Comparison of ENCODE assay signal across 14 cellular contexts in the genomic region with DNA sequence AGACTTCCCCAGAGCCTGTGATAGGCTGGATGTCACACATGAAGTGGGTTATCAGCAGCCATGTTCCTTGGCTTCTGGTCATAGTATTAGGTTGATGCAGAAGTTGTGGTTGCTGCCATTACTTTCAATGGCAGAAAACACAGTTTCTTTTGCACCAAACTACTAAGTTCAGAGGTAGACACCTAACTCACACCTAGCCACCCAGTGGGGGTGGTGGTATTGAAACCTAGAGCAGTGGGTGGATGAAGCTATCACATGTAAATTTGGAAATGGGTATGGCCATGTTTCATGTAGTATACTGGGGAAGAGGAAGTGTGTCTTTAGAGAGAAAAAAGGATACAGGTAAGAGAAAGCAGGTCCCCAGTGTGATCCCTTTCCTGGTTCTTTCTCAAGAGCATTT.
DNase-seq lines count a peak whose midpoint lies in the region; ATAC-seq and TF ChIP-seq lines count a peak whose summit lies in the region.
"Had no signal": no experiment of that assay in that cellular context is flagged by ENCODE, and none has a peak within 500 bp of the region (broad histone marks: within the 10 kb centered on the region; RNA-seq: fewer than 3 reads in every experiment).

No MANE protein-coding gene starts in this region.

- in situ Hi-C loops in ACHN (cut with HindIII; ENCODE audit: low pct_ligation_motif_present, low pct_unique_long_range_greater_than_20kb, low sequenced_read_pairs): no loop called here

- no peak for TF ChIP-seq CTCF in GM12864 (IDR thresholded peaks at IDR 0.05; ENCODE audit: low read depth, low read length, missing control alignments)

- ATAC-seq in GM19324 (IDR thresholded peaks at IDR 0.05; ENCODE audit: low FRiP score, unreplicated experiment) (peak; percentile 77), HG02571 (IDR thresholded peaks at IDR 0.05; ENCODE audit: unreplicated experiment) (peak; percentile 91), HG03280 (IDR thresholded peaks at IDR 0.05; ENCODE audit: unreplicated experiment) (peak; percentile 93), HG03108 (IDR thresholded peaks at IDR 0.05; ENCODE audit: unreplicated experiment) (no peak)
- ATAC-seq: effector memory CD8-positive, alpha-beta T cell; gastroesophageal sphincter had no signal

- H3K4me3 ChIP-seq in GM12864 (ENCODE audit: low read depth, low read length): no peak overlapping the region
- H3K4me3 ChIP-seq: gastroesophageal sphincter, PC-9 had no signal

- peak; percentile 62 for DNase-seq in GM12864 (ENCODE audit: low read depth)
- no peak for DNase-seq in NCI-H1436 treated with DMSO at 0.1 percent for 48 hours (lab: John Stamatoyannopoulos, UW)
- DNase-seq in ACHN: no peak
- DNase-seq in NOMO-1 (lab: John Stamatoyannopoulos, UW; ENCODE audit: unreplicated experiment in 2 of 2): no peak
- DNase-seq: activated CD4-positive, alpha-beta memory T cell treated with anti-CD3 and anti-CD28 coated beads, Interleukin-2, amount 10 ng/mL, durations not matched to agents 7 days and 5 days; activated effector memory CD4-positive, alpha-beta T cell treated with Interleukin-2 at 50 U/mL for 16 hours; effector memory CD8-positive, alpha-beta T cell; NCI-H2171; PC-9 had no signal
